ENCODE assay signal across 8 cellular contexts in genomic region chr21:37207441-37208009, GRCh38.
A peak's percentile ranks its signal among the peaks of the same experiment; 100 is the strongest.
DNase-seq lines count a peak whose midpoint lies in the region; ATAC-seq lines count a peak whose summit lies in the region.

No MANE protein-coding gene starts in this region.

- no peak overlapping the region for H3K27ac ChIP-seq in duodenal mucosa (ENCODE audit: low read depth, low read length)

- peak; percentile 64 for ATAC-seq in HG02610 (IDR thresholded peaks at IDR 0.05; ENCODE audit: unreplicated experiment)

- peak; percentile 59 for DNase-seq in activated CD8-positive, alpha-beta memory T cell treated with anti-CD3 and anti-CD28 coated beads for 24 hours
- DNase-seq in activated CD8-positive, alpha-beta memory T cell treated with anti-CD3 and anti-CD28 coated beads, Interleukin-2, amount 50 U/mL, for 48 hours = no peak
- DNase-seq in NCI-H2107 (lab: John Stamatoyannopoulos, UW) (peak; percentile 52), retina (peak; percentile 19), 8988T (no peak), NCI-H1105 treated with DMSO at 0.1 percent for 48 hours (lab: John Stamatoyannopoulos, UW) (no peak)

- H3K4me3 ChIP-seq in duodenal mucosa (ENCODE audit: low read depth in 1 of 2, low read length in 2 of 2) = peak overlapping the region; percentile 45 to 66

- H3K36me3 ChIP-seq in duodenal mucosa (ENCODE audit: control insufficient read depth in 1 of 2, insufficient read depth in 2 of 2, low read length in 2 of 2) = peaks cover 0 to 9% of the 10 kb centered on the region in 2 donors

- H3K9ac ChIP-seq in duodenal mucosa (ENCODE audit: low read depth in 1 of 2, low read length in 2 of 2) = peak overlapping the region in 1 of 2 donors; percentile 5

- no peaks in the 10 kb centered on the region for H3K9me3 ChIP-seq in duodenal mucosa (ENCODE audit: control insufficient read depth in 1 of 2, low read length in 2 of 2)

- H3K4me1 ChIP-seq in duodenal mucosa (ENCODE audit: control insufficient read depth in 1 of 2, insufficient read depth in 2 of 2, low read length in 2 of 2) = peaks cover 18% of the 10 kb centered on the region in 2 donors

- H3K27me3 ChIP-seq in duodenal mucosa (ENCODE audit: control insufficient read depth in 1 of 2, insufficient read depth in 2 of 2, low read length in 2 of 2) = no peaks in the 10 kb centered on the region

Comparison
In these comparisons a context has a peak if more than half of its experiments do, and no peak if none do; other contexts are left out.
1. DNase-seq: peak in activated CD8-positive, alpha-beta memory T cell treated with anti-CD3 and anti-CD28 coated beads for 24 hours (single experiment), NCI-H2107 (single experiment) and retina (single experiment); none in activated CD8-positive, alpha-beta memory T cell treated with anti-CD3 and anti-CD28 coated beads, Interleukin-2, amount 50 U/mL, for 48 hours (single experiment), 8988T (single experiment) and NCI-H1105 treated with DMSO at 0.1 percent for 48 hours (single experiment).